ENCODE assay signal across 10 cellular contexts in the genomic region with DNA sequence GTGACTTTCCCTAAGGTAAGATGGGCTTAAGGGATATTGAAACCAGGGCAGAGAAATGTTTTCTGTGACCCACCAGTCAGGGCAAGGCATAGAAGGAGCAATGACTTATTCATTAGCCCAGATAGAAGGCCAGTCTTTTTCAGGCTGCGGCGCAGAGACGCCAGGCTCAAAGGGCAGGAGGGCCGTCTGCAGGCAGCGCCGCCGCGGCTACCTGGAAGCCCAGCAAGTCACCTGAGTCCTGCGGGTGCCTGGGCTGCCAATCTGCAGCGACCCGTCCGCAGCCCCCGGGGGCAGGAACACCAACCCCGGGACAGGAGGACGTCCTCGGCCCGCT. TPM values are rescaled to one million over a fixed set of nuclear protein-coding genes. Genes with fewer than 3 reads are reported as not detected.
DNase-seq lines count a peak whose midpoint lies in the region; ATAC-seq, FAIRE-seq and TF ChIP-seq lines count a peak whose summit lies in the region.
"Had no signal": no experiment of that assay in that cellular context is flagged by ENCODE, and none has a peak within 500 bp of the region (broad histone marks: within the 10 kb centered on the region; RNA-seq: fewer than 3 reads in every experiment).

No MANE protein-coding gene starts in this region.

- H3K27me3 Mint-ChIP-seq in nephron (ENCODE audit: low read depth): peaks cover 88% of the 10 kb centered on the region
- peaks cover 23 to 27% of the 10 kb centered on the region in 2 donors for H3K27me3 Mint-ChIP-seq in natural killer cell (ENCODE audit: low read depth in 2 of 2)

- H3K36me3 ChIP-seq in A673 (ENCODE audit: insufficient read depth, low read length, poor library complexity, severe bottlenecking) (no peaks in the 10 kb centered on the region), HUES6 (ENCODE audit: control insufficient read depth, insufficient read depth, low read length) (no peaks in the 10 kb centered on the region), endocrine pancreas (ENCODE audit: control insufficient read depth, insufficient read depth, low read length) (no peaks in the 10 kb centered on the region)

- H3K27ac Mint-ChIP-seq in nephron: no peak overlapping the region
- no peak overlapping the region for H3K27ac Mint-ChIP-seq in natural killer cell

- BruUV-seq in A673 (replicated peaks; lab: Mats Ljungman, UMichigan): no TSS peak

- POLR2A ChIA-PET in A673 (lab: Charles Lee; ENCODE audit: low non-redundant PET): no interaction called here

- CTCF ChIA-PET in A673 (lab: Charles Lee): no interaction called here

- H3K9me3 Mint-ChIP-seq in nephron (no peaks in the 10 kb centered on the region), natural killer cell (peaks cover 0 to 2% of the 10 kb centered on the region in 2 donors)

- DNase-seq in A673 (ENCODE audit: low spot score) (no peak), GM12891 (ENCODE audit: insufficient read length, low spot score) (no peak), natural killer cell (no peak)
- DNase-seq: KG1; stimulated activated naive CD4-positive, alpha-beta T cell treated with Interleukin-2 at 50 U/mL for 16 hours had no signal

- H3K4me3 ChIP-seq in A673 (ENCODE audit: low read depth, low read length, poor library complexity, severe bottlenecking) (peak overlapping the region; percentile 17), HUES6 (ENCODE audit: low read depth, low read length) (peak overlapping the region; percentile 76), endocrine pancreas (ENCODE audit: control insufficient read depth, insufficient read depth, low read length) (peak overlapping the region; percentile 42)

- H3K27me3 ChIP-seq in A673 (replicated peaks; ENCODE audit: insufficient read depth, low read depth, low read length, poor library complexity): peaks cover 45% of the 10 kb centered on the region
- H3K27me3 ChIP-seq in HUES6 (ENCODE audit: control insufficient read depth, insufficient read depth, low read length): peaks cover 75% of the 10 kb centered on the region
- H3K27me3 ChIP-seq in endocrine pancreas (ENCODE audit: control insufficient read depth, insufficient read depth, low read length): no peaks in the 10 kb centered on the region

- no peak for FAIRE-seq in GM12891 (lab: Jason Lieb, UNC)

- H3K4me1 ChIP-seq in A673 (ENCODE audit: insufficient read depth, low read length, poor library complexity, severe bottlenecking) (no peaks in the 10 kb centered on the region), HUES6 (ENCODE audit: control insufficient read depth, insufficient read depth, low read length) (no peaks in the 10 kb centered on the region), endocrine pancreas (ENCODE audit: control insufficient read depth, insufficient read depth, low read length) (peaks cover 16% of the 10 kb centered on the region)

- H3K36me3 Mint-ChIP-seq in nephron (ENCODE audit: low read depth) (no peaks in the 10 kb centered on the region), natural killer cell (no peaks in the 10 kb centered on the region)

- TF ChIP-seq POLR2A in GM12891 (IDR thresholded peaks at IDR 0.05; ENCODE audit: low read depth, low read length): no peak

- H3K4me1 Mint-ChIP-seq in nephron (peaks cover 5% of the 10 kb centered on the region), natural killer cell (no peaks in the 10 kb centered on the region)

- peak overlapping the region; percentile 12 for H3K9ac ChIP-seq in HUES6 (ENCODE audit: low read length)
- H3K9ac ChIP-seq in endocrine pancreas (ENCODE audit: control insufficient read depth, insufficient read depth, low read length): peak overlapping the region; percentile 2

- H3K9me3 ChIP-seq in A673 (ENCODE audit: low read depth, low read length, poor library complexity, severe bottlenecking) (no peaks in the 10 kb centered on the region), HUES6 (ENCODE audit: control insufficient read depth, insufficient read depth, low read depth, low read length) (no peaks in the 10 kb centered on the region), endocrine pancreas (ENCODE audit: control insufficient read depth, low read length) (no peaks in the 10 kb centered on the region)

- ATAC-seq in HG03378 (IDR thresholded peaks at IDR 0.05; ENCODE audit: unreplicated experiment): no peak
- ATAC-seq in GM21515 (IDR thresholded peaks at IDR 0.05; ENCODE audit: unreplicated experiment): no peak
- ATAC-seq in natural killer cell: no peak

- TF ChIP-seq CTCF in A673 (conservative IDR thresholded peaks at IDR 0.05; ENCODE audit: low read depth, low read length): no peak
- TF ChIP-seq CTCF in nephron (IDR thresholded peaks at IDR 0.05; ENCODE audit: unreplicated experiment in 3 of 3): no peak
- no peak for TF ChIP-seq CTCF in natural killer cell (IDR thresholded peaks at IDR 0.05)

- H3K27ac ChIP-seq in A673 (ENCODE audit: low read depth, low read length, poor library complexity, severe bottlenecking) (no peak overlapping the region), HUES6 (ENCODE audit: low read depth, low read length) (no peak overlapping the region)

- H3K4me3 Mint-ChIP-seq in nephron: peak overlapping the region; percentile 72 to 88 (median 83)
- H3K4me3 Mint-ChIP-seq in natural killer cell: no peak overlapping the region

- intact Hi-C loops in A673 (cut with micrococcal nuclease; ENCODE audit: unreplicated experiment): no loop called here
- intact Hi-C loops in natural killer cell (cut with micrococcal nuclease): no loop called here

TF ChIP-seq in GM12891, 5 proteins besides CTCF, POLR2A, EP300 and RAD21:
- TF ChIP-seq PAX5 (IDR thresholded peaks at IDR 0.05; ENCODE audit: insufficient read depth, low read length, severe bottlenecking) (no peak), TAF1 (IDR thresholded peaks at IDR 0.05; ENCODE audit: low read depth, low read length) (no peak), POLR2AphosphoS5 (IDR thresholded peaks at IDR 0.05; ENCODE audit: low read depth, low read length) (no peak), POU2F2 (IDR thresholded peaks at IDR 0.05; ENCODE audit: low read depth, low read length) (no peak), SPI1 (IDR thresholded peaks at IDR 0.05; ENCODE audit: low read depth, low read length) (no peak)

RNA-seq across cellular contexts. Expression of a gene that starts 0.3 kb away (rescaled TPM):
- not detected in 2 replicates for total RNA-seq in A673 (2021)
- polyA plus RNA-seq in GM12891 (2012; ENCODE audit: low read depth, missing spikeins): 0.04 TPM
- total RNA-seq in natural killer cell: not detected

Comparison
In these comparisons a context has a peak if more than half of its experiments do, and no peak if none do; other contexts are left out.
1. H3K4me3 ChIP-seq: peak in every context shown above with its lines; median percentile 76 in HUES6; 42 in endocrine pancreas; 17 in A673.